Comparison of ENCODE assay signal across 29 cellular contexts in the genomic region with DNA sequence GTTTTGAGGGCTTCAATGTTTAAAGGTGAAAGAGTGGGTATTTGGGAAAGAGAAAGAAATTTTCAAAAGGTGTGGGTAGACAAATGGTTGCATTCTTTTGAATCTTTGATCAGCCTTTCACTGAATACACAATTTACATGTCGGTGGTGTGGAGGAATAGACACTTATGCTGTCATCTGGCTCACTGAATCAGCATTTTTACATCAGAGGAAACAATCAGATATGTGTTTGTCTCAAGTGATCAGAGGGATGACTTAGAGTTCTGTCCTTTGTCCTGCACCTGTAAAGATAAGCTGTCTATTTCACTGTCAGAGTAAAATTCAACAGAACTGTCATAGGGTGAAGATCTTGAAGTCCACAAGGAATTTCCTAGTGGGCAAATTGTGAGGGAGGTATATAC.
"Had no signal": no experiment of that assay in that cellular context is flagged by ENCODE, and none has a peak within 500 bp of the region (broad histone marks: within the 10 kb centered on the region; RNA-seq: fewer than 3 reads in every experiment).

No MANE protein-coding gene starts in this region.

- FAIRE-seq: urothelium cell line had no signal

- H3K27me3 Mint-ChIP-seq: stimulated activated naive B cell treated with anti-CD40 and anti-IgM and Interleukin-4, amounts not matched to agents 10 μg/mL and 1 μg/mL and 100 μg/mL, for 72 hours; stimulated activated naive CD8-positive, alpha-beta T cell treated with anti-CD3 and anti-CD28 coated beads, Interleukin-15, amount 100 ng/mL, for 72 hours; type B pancreatic cell had no signal

- H3K9me3 Mint-ChIP-seq: stimulated activated effector memory CD8-positive, alpha-beta T cell treated with anti-CD3 and anti-CD28 coated beads, Interleukin-12 subunit alpha, Interleukin-12 subunit beta, amount 100 ng/mL, for 72 hours; stimulated activated naive CD8-positive, alpha-beta T cell treated with anti-CD3 and anti-CD28 coated beads, Interleukin-15, amount 100 ng/mL, for 72 hours had no signal

- H3K9me3 ChIP-seq: stomach, suprapubic skin, testis, thoracic aorta, thyroid gland, tibial nerve, transverse colon, upper lobe of left lung, upper lobe of right lung, uterus, vagina had no signal

- H3K4me3 ChIP-seq: stomach, suprapubic skin, testis, thoracic aorta, thyroid gland, tibial artery, tibial nerve, transverse colon, upper lobe of left lung, upper lobe of right lung, uterus, vagina had no signal

- H3K4me1 ChIP-seq: stomach, suprapubic skin, testis, thyroid gland, tibial artery, tibial nerve, transverse colon, upper lobe of left lung, upper lobe of right lung, uterus, vagina had no signal

- H3K4me3 Mint-ChIP-seq: stimulated activated effector memory CD8-positive, alpha-beta T cell treated with anti-CD3 and anti-CD28 coated beads, Interleukin-12 subunit alpha, Interleukin-12 subunit beta, amount 100 ng/mL, for 72 hours; stimulated activated memory B cell treated with anti-CD40 and anti-IgM and Interleukin-4, amounts not matched to agents 10 μg/mL and 1 μg/mL and 100 μg/mL, for 72 hours; stimulated activated naive B cell treated with anti-CD40 and anti-IgM and Interleukin-4, amounts not matched to agents 10 μg/mL and 1 μg/mL and 100 μg/mL, for 72 hours; stimulated activated naive CD8-positive, alpha-beta T cell treated with anti-CD3 and anti-CD28 coated beads, Interleukin-15, amount 100 ng/mL, for 72 hours; stimulated activated naive CD8-positive, alpha-beta T cell treated with anti-CD3 and anti-CD28 coated beads, Interleukin-15, Interleukin-2, amounts not matched to agents 100 ng/mL and 50 ng/mL, for 24 hours; type B pancreatic cell had no signal

- ATAC-seq: stimulated activated effector memory CD8-positive, alpha-beta T cell treated with anti-CD3 and anti-CD28 coated beads, Interleukin-12 subunit alpha, Interleukin-12 subunit beta, amount 100 ng/mL, for 72 hours; stimulated activated naive CD8-positive, alpha-beta T cell treated with anti-CD3 and anti-CD28 coated beads, Interleukin-15, amount 100 ng/mL, for 72 hours; stimulated activated naive CD8-positive, alpha-beta T cell treated with anti-CD3 and anti-CD28 coated beads, Interleukin-15, Interleukin-2, amounts not matched to agents 100 U/mL and 50 U/mL, for 24 hours; upper lobe of right lung had no signal

- DNase-seq: stimulated activated CD4-positive, alpha-beta T cell treated with anti-CD3 and anti-CD28 coated beads, Interleukin-2, amount 100 ng/mL, for 48 hours; stimulated activated CD4-positive, alpha-beta T cell treated with anti-CD3 and anti-CD28 coated beads, Interleukin-4, amount 100 ng/mL, for 1 hour; stimulated activated CD4-positive, alpha-beta T cell treated with anti-CD3 and anti-CD28 coated beads, Interleukin-4, amount 100 ng/mL, for 24 hours; stimulated activated CD4-positive, alpha-beta T cell treated with anti-CD3 and anti-CD28 coated beads, Interleukin-4, amount 100 ng/mL, for 4 hours; stimulated activated CD8-positive, alpha-beta memory T cell treated with anti-CD3 and anti-CD28 coated beads, Interleukin-4, amount 100 ng/mL, for 48 hours; stimulated activated naive B cell treated with anti-CD40 and anti-IgM and Interleukin-4, amounts not matched to agents 10 μg/mL and 1 μg/mL and 100 μg/mL, for 72 hours; stimulated activated naive CD4-positive, alpha-beta T cell; stimulated activated naive CD4-positive, alpha-beta T cell treated with Interleukin-2 at 50 U/mL for 16 hours; stimulated activated naive CD8-positive, alpha-beta T cell treated with anti-CD3 and anti-CD28 coated beads, Interleukin-15, amount 100 ng/mL, for 72 hours; stimulated activated naive CD8-positive, alpha-beta T cell treated with anti-CD3 and anti-CD28 coated beads, Interleukin-15, Interleukin-2, amounts not matched to agents 100 U/mL and 50 U/mL, for 24 hours; stomach; substantia nigra; testis; thyroid gland; tibial artery; transverse colon; trophoblast cell; upper lobe of left lung; upper lobe of right lung; uterus had no signal

- H3K27me3 ChIP-seq: stomach, suprapubic skin, testis, thyroid gland, tibial artery, tibial nerve, transverse colon, upper lobe of left lung, upper lobe of right lung, uterus, vagina had no signal

- H3K36me3 ChIP-seq: stomach, suprapubic skin, thoracic aorta, thyroid gland, tibial artery, tibial nerve, transverse colon, upper lobe of left lung, upper lobe of right lung, uterus, vagina had no signal

- H3K27ac ChIP-seq: stomach, suprapubic skin, testis, thoracic aorta, thyroid gland, tibial artery, tibial nerve, transverse colon, upper lobe of left lung, upper lobe of right lung, uterus, vagina had no signal

- H3K36me3 Mint-ChIP-seq: stimulated activated effector memory CD8-positive, alpha-beta T cell treated with anti-CD3 and anti-CD28 coated beads, Interleukin-12 subunit alpha, Interleukin-12 subunit beta, amount 100 ng/mL, for 72 hours; stimulated activated memory B cell treated with anti-CD40 and anti-IgM and Interleukin-4, amounts not matched to agents 10 μg/mL and 1 μg/mL and 100 μg/mL, for 72 hours; stimulated activated naive B cell treated with anti-CD40 and anti-IgM and Interleukin-4, amounts not matched to agents 10 μg/mL and 1 μg/mL and 100 μg/mL, for 72 hours; type B pancreatic cell had no signal

- H3K27ac Mint-ChIP-seq: stimulated activated effector memory CD8-positive, alpha-beta T cell treated with anti-CD3 and anti-CD28 coated beads, Interleukin-12 subunit alpha, Interleukin-12 subunit beta, amount 100 ng/mL, for 72 hours; stimulated activated memory B cell treated with anti-CD40 and anti-IgM and Interleukin-4, amounts not matched to agents 10 μg/mL and 1 μg/mL and 100 μg/mL, for 72 hours; stimulated activated naive B cell treated with anti-CD40 and anti-IgM and Interleukin-4, amounts not matched to agents 10 μg/mL and 1 μg/mL and 100 μg/mL, for 72 hours; stimulated activated naive CD8-positive, alpha-beta T cell treated with anti-CD3 and anti-CD28 coated beads, Interleukin-15, amount 100 ng/mL, for 72 hours; stimulated activated naive CD8-positive, alpha-beta T cell treated with anti-CD3 and anti-CD28 coated beads, Interleukin-15, Interleukin-2, amounts not matched to agents 100 ng/mL and 50 ng/mL, for 24 hours; type B pancreatic cell had no signal
